Comparison of ENCODE assay signal across 13 cellular contexts in the genomic region with DNA sequence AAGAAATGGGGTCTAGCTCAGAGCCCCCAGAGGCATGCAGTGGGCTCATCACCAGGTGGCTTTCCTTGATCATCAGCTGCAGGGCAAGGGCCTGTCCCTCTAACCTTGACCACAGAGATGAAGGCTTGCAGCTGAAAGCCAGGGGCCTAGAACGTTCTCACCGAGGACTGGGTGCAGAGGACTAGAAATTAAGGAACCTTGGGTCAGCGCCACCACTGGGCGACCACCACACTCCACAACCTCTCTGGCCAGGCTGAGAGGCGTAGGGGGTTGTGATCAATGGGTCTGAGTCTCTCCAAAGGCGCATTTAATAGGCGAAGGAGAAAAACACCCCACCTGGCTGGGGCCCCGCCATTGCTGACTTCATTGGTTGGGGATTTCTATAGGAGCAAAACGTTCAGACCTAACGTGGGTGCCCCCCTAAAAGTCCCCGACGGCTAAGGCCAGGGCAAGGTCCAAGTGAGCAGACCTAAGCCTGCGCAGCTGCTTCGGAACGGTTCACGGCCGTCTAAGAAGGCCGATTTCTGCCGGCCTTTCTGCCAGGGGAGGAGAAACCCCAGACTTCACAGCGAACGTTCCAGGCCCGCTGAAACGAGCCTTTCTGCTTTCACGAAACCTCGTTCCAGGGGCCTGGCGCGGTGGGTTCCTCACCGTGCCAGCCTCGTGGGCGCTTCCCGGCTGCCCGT. TPM values are rescaled to one million over a fixed set of nuclear protein-coding genes. Genes with fewer than 3 reads are reported as not detected.
A peak's percentile ranks its signal among the peaks of the same experiment; 100 is the strongest.
DNase-seq lines count a peak whose midpoint lies in the region; ATAC-seq, FAIRE-seq and TF ChIP-seq lines count a peak whose summit lies in the region.
"Had no signal": no experiment of that assay in that cellular context is flagged by ENCODE, and none has a peak within 500 bp of the region (broad histone marks: within the 10 kb centered on the region; RNA-seq: fewer than 3 reads in every experiment).

No MANE protein-coding gene starts in this region.

- peak overlapping the region in 1 of 2 experiments; percentile 54 for H3K18ac ChIP-seq in mesenchymal stem cell (ENCODE audit: low read depth in 1 of 2, low read length in 2 of 2)

- no peak overlapping the region for H3K27ac ChIP-seq in left ventricle myocardium inferior (replicated peaks)
- peak overlapping the region; percentile 94 for H3K27ac ChIP-seq in GM12878 (ENCODE audit: control insufficient read depth, insufficient read depth)
- no peak overlapping the region for H3K27ac ChIP-seq in mesenchymal stem cell (ENCODE audit: low read length, poor library complexity, severe bottlenecking)
- H3K27ac ChIP-seq in upper lobe of left lung = no peak overlapping the region
- H3K27ac ChIP-seq: C4-2B had no signal

- H3K4me3 ChIP-seq in left ventricle myocardium inferior (peak overlapping the region; percentile 62), GM12878 (peak overlapping the region; percentile 72; the same call in 1 of the 2 replicates), mesenchymal stem cell (ENCODE audit: insufficient read depth in 1 of 2, low read depth in 1 of 2, low read length in 2 of 2) (peak overlapping the region in 1 of 2 experiments; percentile 57), upper lobe of left lung (peak overlapping the region; percentile 6 to 47 (median 27))
- H3K4me3 ChIP-seq: K562 had no signal

- TF ChIP-seq POLR2A in GM12878 (IDR thresholded peaks at IDR 0.05; ENCODE audit: low read depth, low read length) (no peak), upper lobe of left lung (IDR thresholded peaks at IDR 0.05) (no peak)

- POLR2A ChIA-PET in GM12878 (lab: Charles Lee) = interaction anchor here (0.5 to 8.9 kb wide), 9 partner anchors 8 to 105 kb away, joined by 3 to 86 read pairs (median 4); no protein-coding TSS in a partner anchor

- H3K4ac ChIP-seq in mesenchymal stem cell (ENCODE audit: low read depth in 1 of 2, low read length in 2 of 2) = no peak overlapping the region

- H2BK12ac ChIP-seq in mesenchymal stem cell (ENCODE audit: low read length in 2 of 2) = peak overlapping the region in 1 of 2 experiments; percentile 80

- H4K20me1 ChIP-seq in GM12878 (ENCODE audit: control insufficient read depth, insufficient read depth) = no peaks in the 10 kb centered on the region

- TF ChIP-seq EP300 in GM12878 (IDR thresholded peaks at IDR 0.05; ENCODE audit: borderline replicate concordance in 1 of 2, control insufficient read depth in 1 of 2, low read depth in 2 of 2, low read length in 2 of 2) = no peak
- no peak for TF ChIP-seq EP300 in upper lobe of left lung (IDR thresholded peaks at IDR 0.05)

- H3K9me3 ChIP-seq in left ventricle myocardium inferior (replicated peaks) = no peaks in the 10 kb centered on the region
- no peaks in the 10 kb centered on the region; the same call in 2 of the 3 replicates for H3K9me3 ChIP-seq in GM12878 (replicated peaks; ENCODE audit: control insufficient read depth, insufficient read depth, low read length)
- H3K9me3 ChIP-seq in mesenchymal stem cell (ENCODE audit: control insufficient read depth, low read length) = no peaks in the 10 kb centered on the region
- no peaks in the 10 kb centered on the region for H3K9me3 ChIP-seq in upper lobe of left lung

- CTCF ChIA-PET in GM12878 (lab: Yijun Ruan, JAX) = interaction anchor here (1.4 to 13.9 kb wide), 5 partner anchors 10 to 32 kb away, joined by 3 to 115 read pairs (median 6); no protein-coding TSS in a partner anchor

- H2BK5ac ChIP-seq in mesenchymal stem cell (ENCODE audit: low read depth, low read length, poor library complexity, severe bottlenecking) = no peak overlapping the region

- H2BK120ac ChIP-seq in mesenchymal stem cell (ENCODE audit: low read depth, low read length) = no peak overlapping the region

- SMC1A ChIA-PET in GM12878 (lab: Charles Lee; ENCODE audit: uncharacterized antibody, unreplicated experiment) = interaction anchor here (1.3 to 11.8 kb wide), 6 partner anchors 11 to 106 kb away, joined by 3 to 179 read pairs (median 26); a partner anchor contains a TSS

- intact Hi-C loops in left ventricle myocardium inferior (cut with micrococcal nuclease) (no loop called here), cardiac septum (cut with DNase I) (no loop called here), GM12878 (cut with micrococcal nuclease; ENCODE audit: unreplicated experiment) (loop anchor here (5.0 kb wide), 1 partner anchor 34 kb away; no protein-coding TSS in a partner anchor)

- BruUV-seq in GM12878 (replicated peaks; lab: Mats Ljungman, UMichigan) = no TSS peak

- H2AFZ ChIP-seq in GM12878 (ENCODE audit: control insufficient read depth, low read depth, low read length) (peak overlapping the region; percentile 91), mesenchymal stem cell (ENCODE audit: low read depth, low read length) (no peak overlapping the region)

- no peak for FAIRE-seq in GM12878 (lab: Jason Lieb, UNC)
- no peak for FAIRE-seq in HTR-8/SVneo (lab: Jason Lieb, UNC)
- FAIRE-seq: K562 had no signal

- no peak overlapping the region for H2AK5ac ChIP-seq in mesenchymal stem cell (ENCODE audit: low read length, severe bottlenecking)

- peaks cover 15% of the 10 kb centered on the region for H3K79me2 ChIP-seq in GM12878 (ENCODE audit: control insufficient read depth, insufficient read depth, low read length)

- no peak overlapping the region for H3K4me3 Mint-ChIP-seq in endothelial cell (ENCODE audit: unreplicated experiment)

- no peak for DNase-seq in left ventricle myocardium inferior
- no peak for DNase-seq in cardiac septum (ENCODE audit: low spot score)
- DNase-seq in GM12878 (ENCODE audit: low read depth, low spot score) = no peak
- no peak for DNase-seq in mesenchymal stem cell
- DNase-seq in upper lobe of left lung = no peak
- DNase-seq in HTR-8/SVneo (ENCODE audit: insufficient read length, low spot score) = no peak
- no peak for DNase-seq in ureter (ENCODE audit: low spot score)
- no peak for DNase-seq in endothelial cell (ENCODE audit: low spot score)
- DNase-seq: NCI-H524 treated with DMSO at 0.1 percent for 48 hours, occipital lobe had no signal

- TF ChIP-seq CTCF in left ventricle myocardium inferior (IDR thresholded peaks at IDR 0.05; ENCODE audit: borderline replicate concordance) (no peak), GM12878 (IDR thresholded peaks at IDR 0.05 in 2 of 3, conservative IDR thresholded peaks at IDR 0.05 in 1 of 3; ENCODE audit: control insufficient read depth in 2 of 3, extremely low read depth in 1 of 3, insufficient read depth in 1 of 3, low read depth in 3 of 3, low read length in 3 of 3) (no peak), upper lobe of left lung (IDR thresholded peaks at IDR 0.05) (no peak), endothelial cell (IDR thresholded peaks at IDR 0.05; ENCODE audit: unreplicated experiment) (no peak)

- no peak overlapping the region for H3K27ac Mint-ChIP-seq in endothelial cell (ENCODE audit: unreplicated experiment)
- H3K27ac Mint-ChIP-seq: activated naive CD8-positive, alpha-beta T cell treated with anti-CD3 and anti-CD28 coated beads, Interleukin-2, amount 10 ng/mL, durations not matched to agents 7 days and 5 days had no signal

- H3K36me3 ChIP-seq in left ventricle myocardium inferior (no peaks in the 10 kb centered on the region), GM12878 (ENCODE audit: control insufficient read depth in 2 of 2, insufficient read depth in 2 of 2, low read length in 1 of 2) (no peaks in the 10 kb centered on the region), mesenchymal stem cell (ENCODE audit: control insufficient read depth in 1 of 2, insufficient read depth in 2 of 2, low read depth in 1 of 2, low read length in 2 of 2) (no peaks in the 10 kb centered on the region), upper lobe of left lung (no peaks in the 10 kb centered on the region)

- peaks cover 9% of the 10 kb centered on the region for H3K4me1 ChIP-seq in left ventricle myocardium inferior
- H3K4me1 ChIP-seq in GM12878 (ENCODE audit: control insufficient read depth, insufficient read depth, low read length) = peaks cover 48% of the 10 kb centered on the region
- H3K4me1 ChIP-seq in mesenchymal stem cell (ENCODE audit: control insufficient read depth, insufficient read depth, low read depth, low read length) = no peaks in the 10 kb centered on the region
- peaks cover 8 to 11% (median 10%) of the 10 kb centered on the region in 4 donors for H3K4me1 ChIP-seq in upper lobe of left lung

- H3K4me1 Mint-ChIP-seq in endothelial cell (ENCODE audit: unreplicated experiment) = peaks cover 4% of the 10 kb centered on the region

- peak overlapping the region in 1 of 2 experiments; percentile 2 for H3K14ac ChIP-seq in mesenchymal stem cell (ENCODE audit: low read length in 2 of 2)

- no peak overlapping the region for H2BK15ac ChIP-seq in mesenchymal stem cell (ENCODE audit: low read depth, poor library complexity, severe bottlenecking)

- peak overlapping the region; percentile 84 for H3K9ac ChIP-seq in GM12878 (ENCODE audit: control insufficient read depth, insufficient read depth, low read length)
- peak overlapping the region; percentile 59 for H3K9ac ChIP-seq in mesenchymal stem cell (ENCODE audit: low read length)

- H3K23ac ChIP-seq in mesenchymal stem cell (ENCODE audit: low read length in 2 of 2) = no peak overlapping the region

- H4K91ac ChIP-seq in mesenchymal stem cell (ENCODE audit: low read length) = peak overlapping the region; percentile 71

- no peak overlapping the region for H4K8ac ChIP-seq in mesenchymal stem cell (ENCODE audit: low read length)

- no peak for TF ChIP-seq RAD21 in GM12878 (IDR thresholded peaks at IDR 0.05; ENCODE audit: insufficient read depth, low read depth, low read length)

- no peaks in the 10 kb centered on the region for H3K9me3 Mint-ChIP-seq in endothelial cell (ENCODE audit: unreplicated experiment)
- H3K9me3 Mint-ChIP-seq: activated naive CD8-positive, alpha-beta T cell treated with anti-CD3 and anti-CD28 coated beads, Interleukin-2, amount 10 ng/mL, durations not matched to agents 7 days and 5 days had no signal

- ATAC-seq in GM12878 (no peak), upper lobe of left lung (ENCODE audit: low FRiP score in 2 of 2) (no peak)
- ATAC-seq: K562 had no signal

- H3K79me1 ChIP-seq in mesenchymal stem cell (replicated peaks; ENCODE audit: low read length, poor library complexity, severe bottlenecking) = no peaks in the 10 kb centered on the region

- no peaks in the 10 kb centered on the region for H3K36me3 Mint-ChIP-seq in endothelial cell (ENCODE audit: low read depth, unreplicated experiment)

- 63% methylated on average over 31 of the region's 32 CpGs for WGBS in GM12878 (ENCODE audit: insufficient coverage, insufficient replicate concordance, low lambda C conversion rate, missing lambda C conversion rate)
- WGBS in mesenchymal stem cell = 87% methylated on average over 32 of the region's 32 CpGs
- WGBS in upper lobe of left lung, 2 donors = 57 to 64% methylated on average over 17 to 25 of the region's 32 CpGs

- in situ Hi-C loops in GM12878 (cut with MboI) = no loop called here

- H3K4me2 ChIP-seq in GM12878 (ENCODE audit: control insufficient read depth, insufficient read depth) (peak overlapping the region; percentile 91), mesenchymal stem cell (ENCODE audit: low read length, poor library complexity, severe bottlenecking) (peak overlapping the region; percentile 5)

- peaks cover 3% of the 10 kb centered on the region for H3K27me3 Mint-ChIP-seq in endothelial cell (ENCODE audit: unreplicated experiment)

- H3K27me3 ChIP-seq in left ventricle myocardium inferior (ENCODE audit: low read depth) = peaks cover 55% of the 10 kb centered on the region
- H3K27me3 ChIP-seq in GM12878 (replicated peaks in 1 of 2; ENCODE audit: control insufficient read depth in 2 of 2, insufficient read depth in 2 of 2, low read length in 1 of 2) = no peaks in the 10 kb centered on the region
- H3K27me3 ChIP-seq in mesenchymal stem cell (ENCODE audit: control insufficient read depth in 1 of 2, insufficient read depth in 1 of 2, low read length in 2 of 2) = peaks cover 6 to 12% of the 10 kb centered on the region in 2 experiments
- H3K27me3 ChIP-seq in upper lobe of left lung = peaks cover 0 to 7% (median 0%) of the 10 kb centered on the region in 4 donors

- RAD21 ChIA-PET in GM12878 (lab: Charles Lee; ENCODE audit: unreplicated experiment) = interaction anchor here (2.5 to 11.8 kb wide), 5 partner anchors 11 to 105 kb away, joined by 5 to 203 read pairs (median 117); no protein-coding TSS in a partner anchor

RNA-seq across cellular contexts. Expression of a gene that starts 0.9 kb away (rescaled TPM):
- not detected for total RNA-seq in left ventricle myocardium inferior
- not detected for total RNA-seq in cardiac septum
- total RNA-seq in GM12878 (2013; cell fraction: nucleolus; rRNA removed) = 1.1 and 1.2 TPM in 2 replicates
- total RNA-seq in GM12878 (2014; rRNA removed) = 8.2 TPM in 2 replicates
- total RNA-seq in GM12878 (2014; rRNA removed; fragmentation: Illumina TruSeq; extraction: Trizol) = 4.5 and 5.2 TPM in 2 replicates
- total RNA-seq in GM12878 (2021) = 6.9 and 7.3 TPM in 2 replicates
- 4.0 TPM for polyA plus RNA-seq in GM12878 (2011; ENCODE audit: low read depth)
- 0.90 and 1.1 TPM in 2 replicates for polyA plus RNA-seq in GM12878 (2011; rRNA removed)
- 0.72 and 0.78 TPM in 2 replicates for polyA plus RNA-seq in GM12878 (2011; cell fraction: cytosol; rRNA removed)
- 0.48 and 0.52 TPM in 2 replicates for polyA plus RNA-seq in GM12878 (2011; cell fraction: nucleus; rRNA removed)
- 5.8 and 8.6 TPM in 2 replicates for polyA plus RNA-seq in GM12878 (2012)
- 3.9 and 4.8 TPM in 2 replicates for polyA plus RNA-seq in GM12878 (2014; fragmentation: Illumina TruSeq; extraction: Trizol)
- 1 to 10 TPM in 1 of 2 experiments, under 1 TPM in 1; 0.64 to 2.6 TPM for polyA plus RNA-seq in GM12878 (2014; fragmentation: Nextera tagmentation; extraction: Ambion mirVana)
- polyA plus RNA-seq in GM12878 (2014; rRNA removed) = 8.3 and 9.9 TPM in 2 replicates
- 1 to 10 TPM; 8.0 to 9.1 TPM for polyA plus RNA-seq in GM12878 (2016; fragmentation: Nextera tagmentation; extraction: Ambion mirVana)
- polyA minus RNA-seq in GM12878 (2011; rRNA and poly(A)+ RNA removed) = 0.29 and 0.77 TPM in 2 replicates
- not detected in 2 replicates for polyA minus RNA-seq in GM12878 (2011; cell fraction: cytosol; rRNA and poly(A)+ RNA removed)
- 0.77 and 1.2 TPM in 2 replicates for polyA minus RNA-seq in GM12878 (2011; cell fraction: nucleus; rRNA and poly(A)+ RNA removed)
- polyA plus RNA-seq in mesenchymal stem cell (2013, experiment 1 of 2) = 0.06 TPM
- polyA plus RNA-seq in mesenchymal stem cell (2013, experiment 2 of 2) = not detected
- total RNA-seq in upper lobe of left lung = under 1 TPM in 1 of 6 donors, not detected in 5; 0.46 TPM
- total RNA-seq in ureter = 2.5 TPM
- total RNA-seq in endothelial cell (ENCODE audit: unreplicated experiment) = not detected
- total RNA-seq: K562 had no signal
- polyA plus RNA-seq: K562 had no signal
